In the genomic region with DNA sequence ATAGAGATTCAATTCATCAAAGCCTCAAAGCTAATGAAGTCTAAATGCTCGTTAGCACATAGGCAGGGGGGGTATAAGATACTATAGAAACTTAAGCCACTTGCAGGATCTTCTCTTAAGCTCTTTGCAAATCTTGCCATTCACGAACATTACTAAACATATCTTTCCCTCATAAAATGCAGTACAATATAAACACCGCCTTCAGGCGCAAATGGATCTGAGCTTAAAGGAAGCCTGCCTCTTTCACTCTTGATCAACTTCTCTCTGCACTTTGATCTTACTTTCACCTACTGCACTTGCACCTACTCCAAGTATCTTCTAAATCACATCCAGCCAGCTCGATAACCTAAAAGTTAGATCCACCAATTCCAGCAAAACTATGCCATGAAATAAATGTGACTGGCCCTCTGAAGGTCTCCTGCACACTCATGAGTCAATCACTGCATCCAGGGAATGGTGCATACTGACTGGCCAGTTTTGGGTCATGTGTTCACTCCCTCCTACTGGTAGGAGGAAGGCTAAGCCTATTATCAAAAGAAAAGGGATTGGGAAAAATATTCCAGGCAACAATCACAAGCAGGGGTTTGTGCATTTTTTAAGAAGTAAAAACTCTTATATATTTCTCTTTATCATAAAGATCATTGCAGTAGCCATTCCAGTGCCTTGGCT, we compare ENCODE assay signal across 20 cellular contexts.
"Had no signal": no experiment of that assay in that cellular context is flagged by ENCODE, and none has a peak within 500 bp of the region (broad histone marks: within the 10 kb centered on the region; RNA-seq: fewer than 3 reads in every experiment).

No MANE protein-coding gene starts in this region.

- H3K27me3 ChIP-seq: colonic mucosa, left lung, right atrium auricular region, suprapubic skin had no signal

- H3K27me3 Mint-ChIP-seq: activated naive CD8-positive, alpha-beta T cell treated with anti-CD3 and anti-CD28 coated beads, Interleukin-2, amount 10 ng/mL, durations not matched to agents 7 days and 5 days; stimulated activated naive CD8-positive, alpha-beta T cell treated with anti-CD3 and anti-CD28 coated beads, Interleukin-15, Interleukin-2, amounts not matched to agents 100 ng/mL and 50 ng/mL, for 24 hours; type B pancreatic cell had no signal

- DNase-seq: activated CD4-positive, alpha-beta T cell treated with anti-CD3 and anti-CD28 coated beads, Interleukin-2, amount 50 U/mL, for 1 hour; activated naive CD4-positive, alpha-beta T cell; activated naive CD8-positive, alpha-beta T cell treated with anti-CD3 and anti-CD28 coated beads, Interleukin-2, amount 10 ng/mL, durations not matched to agents 7 days and 5 days; activated T-cell treated with anti-CD3 and anti-CD28 coated beads for 4 hours; central memory CD4-positive, alpha-beta T cell; colonic mucosa; hippocampal formation; left lung; mammary epithelial cell; nucleus accumbens; stimulated activated CD4-positive, alpha-beta T cell treated with anti-CD3 and anti-CD28 coated beads, Interleukin-4, amount 100 ng/mL, for 4 hours; stimulated activated CD8-positive, alpha-beta memory T cell treated with anti-CD3 and anti-CD28 coated beads, Interleukin-4, amount 100 ng/mL, for 48 hours had no signal

- H3K36me3 Mint-ChIP-seq: type B pancreatic cell had no signal

- H3K36me3 ChIP-seq: colonic mucosa, left lung, right atrium auricular region, suprapubic skin had no signal

- H3K9me3 ChIP-seq: colonic mucosa, left lung, right atrium auricular region, suprapubic skin had no signal

- H3K4me1 Mint-ChIP-seq: nephron had no signal

- H3K4me3 ChIP-seq: colonic mucosa, left lung, right atrium auricular region, suprapubic skin had no signal

- ATAC-seq: activated CD4-positive, CD25-positive, alpha-beta regulatory T cell treated with anti-CD3 and anti-CD28 coated beads, Interleukin-2, amount 50 U/mL, for 24 hours; esophagus mucosa had no signal

- H3K4me3 Mint-ChIP-seq: activated naive CD8-positive, alpha-beta T cell treated with anti-CD3 and anti-CD28 coated beads, Interleukin-2, amount 10 ng/mL, durations not matched to agents 7 days and 5 days; brain; nephron; stimulated activated naive CD8-positive, alpha-beta T cell treated with anti-CD3 and anti-CD28 coated beads, Interleukin-15, Interleukin-2, amounts not matched to agents 100 ng/mL and 50 ng/mL, for 24 hours; type B pancreatic cell had no signal

- H3K27ac Mint-ChIP-seq: activated naive CD8-positive, alpha-beta T cell treated with anti-CD3 and anti-CD28 coated beads, Interleukin-2, amount 10 ng/mL, durations not matched to agents 7 days and 5 days; nephron; stimulated activated naive CD8-positive, alpha-beta T cell treated with anti-CD3 and anti-CD28 coated beads, Interleukin-15, Interleukin-2, amounts not matched to agents 100 ng/mL and 50 ng/mL, for 24 hours; type B pancreatic cell had no signal

- H3K27ac ChIP-seq: colonic mucosa, left lung, right atrium auricular region, suprapubic skin had no signal
